Comparison of ENCODE assay signal across 8 cellular contexts in the genomic region with DNA sequence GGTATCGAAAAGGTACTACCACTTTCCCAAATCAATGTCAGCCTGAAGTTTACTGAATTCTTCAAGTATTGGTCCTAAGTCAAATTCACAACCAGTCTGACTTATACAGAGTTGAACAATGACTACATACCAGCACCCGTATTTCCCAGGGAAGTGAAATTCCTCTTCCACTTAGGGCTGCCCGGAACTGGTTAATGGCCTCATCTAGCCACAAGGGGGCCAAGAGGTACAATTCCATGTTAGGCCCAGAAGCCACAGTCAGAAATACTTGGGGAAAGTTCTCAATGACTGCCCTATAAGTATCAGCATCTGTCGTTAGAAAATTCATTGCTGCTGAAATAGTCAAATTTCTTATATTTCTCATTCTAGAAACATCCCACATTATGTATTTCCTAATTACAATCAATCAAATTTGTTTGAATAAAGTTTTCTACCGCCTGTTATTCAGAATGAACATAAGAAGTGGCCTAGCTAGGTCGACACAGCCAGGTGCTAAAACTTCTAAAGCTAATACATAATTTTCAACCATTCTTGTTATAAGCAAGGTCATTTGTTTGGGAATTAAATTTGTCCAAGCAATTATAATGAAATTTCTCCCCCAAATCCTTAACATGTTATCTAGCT. TPM values are rescaled to one million over a fixed set of nuclear protein-coding genes. Genes with fewer than 3 reads are reported as not detected.
A peak's percentile ranks its signal among the peaks of the same experiment; 100 is the strongest.
DNase-seq lines count a peak whose midpoint lies in the region; ATAC-seq and TF ChIP-seq lines count a peak whose summit lies in the region.

No MANE protein-coding gene starts in this region.

- no peaks in the 10 kb centered on the region for H3K36me3 ChIP-seq in GM06990 (ENCODE audit: control insufficient read depth, insufficient read depth, low read length)
- no peaks in the 10 kb centered on the region for H3K36me3 ChIP-seq in RWPE2 (ENCODE audit: low read depth)

- DNase-seq in GM06990 (ENCODE audit: extremely low read depth, insufficient read length) (no peak), RWPE2 (ENCODE audit: low spot score) (no peak), fibroblast of peridontal ligament (ENCODE audit: extremely low read depth) (peak; percentile 4), progenitor cell of endocrine pancreas (ENCODE audit: low spot score, unreplicated experiment) (no peak), lower leg skin (ENCODE audit: low spot score in 2 of 2) (no peak)

- intact Hi-C loops in lower leg skin (cut with DNase I; ENCODE audit: low total_unique reads), result loop anchor here (10.0 kb wide), 1 partner anchor 960 kb away; no protein-coding TSS in a partner anchor

- H3K36me3 Mint-ChIP-seq in progenitor cell of endocrine pancreas (ENCODE audit: insufficient read depth), result no peaks in the 10 kb centered on the region

- no peak overlapping the region for H3K4me3 ChIP-seq in GM06990 (replicated peaks; ENCODE audit: low read depth, low read length)
- no peak overlapping the region for H3K4me3 ChIP-seq in RWPE2 (ENCODE audit: severe bottlenecking)
- H3K4me3 ChIP-seq in lower leg skin (ENCODE audit: low read depth, poor library complexity, severe bottlenecking), result no peak overlapping the region

- peaks cover 11% of the 10 kb centered on the region for H3K9me3 Mint-ChIP-seq in progenitor cell of endocrine pancreas (ENCODE audit: low read depth)

- H3K4me1 ChIP-seq in RWPE2 (ENCODE audit: insufficient read depth, poor library complexity, severe bottlenecking), result peaks cover 6% of the 10 kb centered on the region

- ATAC-seq in HG03175 (IDR thresholded peaks at IDR 0.05; ENCODE audit: unreplicated experiment), result peak; percentile 43
- peak; percentile 31; the same call in 2 of the 3 replicates for ATAC-seq in RWPE2 (ENCODE audit: low read depth)
- no peak for ATAC-seq in GM21447 (IDR thresholded peaks at IDR 0.05; ENCODE audit: unreplicated experiment)
- no peak for ATAC-seq in HG03108 (IDR thresholded peaks at IDR 0.05; ENCODE audit: unreplicated experiment)

- H3K27ac Mint-ChIP-seq in progenitor cell of endocrine pancreas, result no peak overlapping the region

- H3K27ac ChIP-seq in RWPE2 (ENCODE audit: poor library complexity, severe bottlenecking), result no peak overlapping the region

- H3K27me3 ChIP-seq in GM06990 (replicated peaks; ENCODE audit: control insufficient read depth, insufficient read depth, low read length), result no peaks in the 10 kb centered on the region
- H3K27me3 ChIP-seq in RWPE2 (ENCODE audit: insufficient read depth, poor library complexity, severe bottlenecking), result no peaks in the 10 kb centered on the region

- H3K9me3 ChIP-seq in RWPE2 (ENCODE audit: severe bottlenecking), result no peaks in the 10 kb centered on the region

- WGBS in lower leg skin, 2 donors, result 35 to 42% methylated on average over 6 of the region's 6 CpGs

- no peak for TF ChIP-seq POLR2A in lower leg skin (IDR thresholded peaks at IDR 0.05)

- TF ChIP-seq CTCF in GM06990 (IDR thresholded peaks at IDR 0.05; ENCODE audit: insufficient read depth, low read length, poor library complexity, severe bottlenecking) (peak; percentile 44), RWPE2 (IDR thresholded peaks at IDR 0.05; ENCODE audit: poor library complexity, severe bottlenecking) (peak; percentile 84), progenitor cell of endocrine pancreas (IDR thresholded peaks at IDR 0.05; ENCODE audit: unreplicated experiment) (peak; percentile 86), lower leg skin (IDR thresholded peaks at IDR 0.05) (no peak)

- H3K27me3 Mint-ChIP-seq in progenitor cell of endocrine pancreas, result peaks cover 12% of the 10 kb centered on the region

- no peak overlapping the region for H3K4me3 Mint-ChIP-seq in progenitor cell of endocrine pancreas (ENCODE audit: low read depth)

- peaks cover 14% of the 10 kb centered on the region for H3K4me1 Mint-ChIP-seq in progenitor cell of endocrine pancreas (ENCODE audit: low read depth)

RNA-seq across cellular contexts. Expression of a gene that starts 5.6 kb away (rescaled TPM):
- total RNA-seq in progenitor cell of endocrine pancreas, result 9.9 and 17.2 TPM in 2 replicates
- 10 to 100 TPM; 23.1 to 56.1 (median 41.0) TPM for total RNA-seq in lower leg skin

Comparison
In these comparisons a context has a peak if more than half of its experiments do, and no peak if none do; other contexts are left out.
1. CTCF ChIP-seq: peak in GM06990 (single experiment), RWPE2 (single experiment) and progenitor cell of endocrine pancreas (single experiment); none in lower leg skin (0 of 3).
2. ATAC-seq: peak in HG03175 (single experiment) and RWPE2 (single experiment); none in GM21447 (single experiment) and HG03108 (single experiment).